8 cellular contexts compared by ENCODE assay signal in genomic region chr1:109984456-109985250, GRCh38. TPM values are rescaled to one million over a fixed set of nuclear protein-coding genes. Genes with fewer than 3 reads are reported as not detected.
DNase-seq lines count a peak whose midpoint lies in the region; ATAC-seq and TF ChIP-seq lines count a peak whose summit lies in the region.

TSS of gene AHCYL1 (plus strand) at chr1:109984765. CDS start at chr1:109985053, 288 bp downstream.

- H3K4me3 Mint-ChIP-seq in T-helper 17 cell: peak within 1 kb of the TSS; percentile 99

- peak; percentile 98 for DNase-seq in NCI-H1694 treated with DMSO at 0.1 percent for 48 hours (lab: John Stamatoyannopoulos, UW)
- peak; percentile 96 to 99 (median 98) for DNase-seq in T-helper 17 cell
- DNase-seq in amygdala (lab: John Stamatoyannopoulos, UW): peak; percentile 77 to 100 (median 99)
- peak; percentile 100 for DNase-seq in left ventricle myocardium inferior
- DNase-seq in prostate gland (ENCODE audit: low spot score): peak; percentile 100

- H3K4me1 ChIP-seq in left ventricle myocardium inferior (peaks cover 74% of the 10 kb centered on the region), prostate gland (replicated peaks) (peaks cover 4% of the 10 kb centered on the region), urinary bladder (ENCODE audit: insufficient read depth) (no peaks in the 10 kb centered on the region)

- H3K36me3 ChIP-seq in left ventricle myocardium inferior (no peaks in the 10 kb centered on the region), prostate gland (no peaks in the 10 kb centered on the region), urinary bladder (ENCODE audit: insufficient read depth) (no peaks in the 10 kb centered on the region)

- H3K4me3 ChIP-seq in left ventricle myocardium inferior (peak within 1 kb of the TSS; percentile 92), prostate gland (peak within 1 kb of the TSS; percentile 62 to 86), urinary bladder (ENCODE audit: low read depth, low read length) (peak within 1 kb of the TSS; percentile 78)

- H3K27me3 ChIP-seq in left ventricle myocardium inferior (ENCODE audit: low read depth) (no peaks in the 10 kb centered on the region), prostate gland (replicated peaks; ENCODE audit: insufficient read depth) (no peaks in the 10 kb centered on the region)

- no peaks in the 10 kb centered on the region for H3K36me3 Mint-ChIP-seq in T-helper 17 cell (ENCODE audit: low read depth)

- ATAC-seq in GM18498 (IDR thresholded peaks at IDR 0.05; ENCODE audit: unreplicated experiment): peak; percentile 98
- peak; percentile 97 for ATAC-seq in HG02938 (IDR thresholded peaks at IDR 0.05; ENCODE audit: unreplicated experiment)
- peak; percentile 99 for ATAC-seq in T-helper 17 cell

- TF ChIP-seq CTCF in left ventricle myocardium inferior (IDR thresholded peaks at IDR 0.05; ENCODE audit: borderline replicate concordance) (no peak), prostate gland (IDR thresholded peaks at IDR 0.05) (peak; percentile 97 to 100 (median 98))

- H3K27ac ChIP-seq in left ventricle myocardium inferior (replicated peaks) (peak within 1 kb of the TSS; percentile 98), prostate gland (peak within 1 kb of the TSS; percentile 97 to 98), urinary bladder (ENCODE audit: low read depth) (peak within 1 kb of the TSS; percentile 97)

- WGBS in prostate gland: under 1% methylated on average over 73 of the region's 79 CpGs
- WGBS in urinary bladder: under 1% methylated on average over 75 of the region's 79 CpGs

- H3K9me3 ChIP-seq in T-helper 17 cell (ENCODE audit: control insufficient read depth, low read length, poor library complexity, severe bottlenecking): no peaks in the 10 kb centered on the region
- no peaks in the 10 kb centered on the region for H3K9me3 ChIP-seq in left ventricle myocardium inferior (replicated peaks)
- H3K9me3 ChIP-seq in prostate gland: no peaks in the 10 kb centered on the region

- peaks cover 4% of the 10 kb centered on the region for H3K27me3 Mint-ChIP-seq in T-helper 17 cell

- peak; percentile 99 for TF ChIP-seq POLR2A in prostate gland (IDR thresholded peaks at IDR 0.05)

- peak within 1 kb of the TSS; percentile 96 for H3K27ac Mint-ChIP-seq in T-helper 17 cell

- H3K4me1 Mint-ChIP-seq in T-helper 17 cell: peaks cover 34% of the 10 kb centered on the region

- intact Hi-C loops in left ventricle myocardium inferior (cut with micrococcal nuclease) (loop anchor here (5.0 to 10.0 kb wide), 2 partner anchors 192 to 440 kb away; partner anchors contain the start of gene GNAI3), prostate gland (cut with DNase I) (loop anchor here (1.0 to 5.0 kb wide), 6 partner anchors 57 to 438 kb away; partner anchors contain the start of gene CSF1)

RNA-seq across cellular contexts. Expression of gene AHCYL1, which starts in this region (rescaled TPM):
- total RNA-seq in T-helper 17 cell (10 to 100 TPM; 16.5 to 21.3 TPM), left ventricle myocardium inferior (45.2 TPM), prostate gland (10 to 100 TPM; 47.5 to 51.5 TPM), urinary bladder (46.2 TPM)
- 68.1 TPM for polyA plus RNA-seq in urinary bladder

Comparison
In these comparisons a context has a peak if more than half of its experiments do, and no peak if none do; other contexts are left out.
1. Peak in every context shown above with its lines: DNase-seq, ATAC-seq, H3K4me3 ChIP-seq and H3K27ac ChIP-seq.